1 cellular context compared by ENCODE assay signal in genomic region chr11:68010058-68011041, GRCh38.
A peak's percentile ranks its signal among the peaks of the same experiment; 100 is the strongest.
TF ChIP-seq lines count a peak whose summit lies in the region.

A gene with protein sequence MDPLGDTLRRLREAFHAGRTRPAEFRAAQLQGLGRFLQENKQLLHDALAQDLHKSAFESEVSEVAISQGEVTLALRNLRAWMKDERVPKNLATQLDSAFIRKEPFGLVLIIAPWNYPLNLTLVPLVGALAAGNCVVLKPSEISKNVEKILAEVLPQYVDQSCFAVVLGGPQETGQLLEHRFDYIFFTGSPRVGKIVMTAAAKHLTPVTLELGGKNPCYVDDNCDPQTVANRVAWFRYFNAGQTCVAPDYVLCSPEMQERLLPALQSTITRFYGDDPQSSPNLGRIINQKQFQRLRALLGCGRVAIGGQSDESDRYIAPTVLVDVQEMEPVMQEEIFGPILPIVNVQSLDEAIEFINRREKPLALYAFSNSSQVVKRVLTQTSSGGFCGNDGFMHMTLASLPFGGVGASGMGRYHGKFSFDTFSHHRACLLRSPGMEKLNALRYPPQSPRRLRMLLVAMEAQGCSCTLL (plus strand): TSS chr11:68010327. CDS start chr11:68015298, 4,971 bp downstream.

TF ChIP-seq in HepG2, 621 proteins besides CTCF, POLR2A, EP300 and RAD21 (continued from another document and continues in another):
- TF ChIP-seq ZNF280D (CRISPR knock-in tag; IDR thresholded peaks at IDR 0.05) (no peak), RFXANK (CRISPR knock-in tag; IDR thresholded peaks at IDR 0.05) (no peak), ADNP (CRISPR knock-in tag; IDR thresholded peaks at IDR 0.05) (no peak), ZBTB38 (CRISPR knock-in tag; IDR thresholded peaks at IDR 0.05) (no peak), KDM1A (CRISPR knock-in tag; IDR thresholded peaks at IDR 0.05) (no peak), KLF12 (CRISPR knock-in tag; IDR thresholded peaks at IDR 0.05; ENCODE audit: borderline replicate concordance) (peak; percentile 45; the same call in 1 of the 2 replicates), CENPT (CRISPR knock-in tag; IDR thresholded peaks at IDR 0.05; ENCODE audit: low read depth) (no peak), HOXA9 (CRISPR knock-in tag; IDR thresholded peaks at IDR 0.05; ENCODE audit: borderline replicate concordance) (no peak), ZNF777 (CRISPR knock-in tag; IDR thresholded peaks at IDR 0.05) (0 out of 2 replicates have a peak, but pooled peaks have one; percentile 40), ZNF446 (CRISPR knock-in tag; IDR thresholded peaks at IDR 0.05) (no peak), KLF16 (CRISPR knock-in tag; IDR thresholded peaks at IDR 0.05) (no peak), ZNF460 (CRISPR knock-in tag; IDR thresholded peaks at IDR 0.05; ENCODE audit: borderline replicate concordance) (no peak), ZNF253 (CRISPR knock-in tag; IDR thresholded peaks at IDR 0.05; ENCODE audit: borderline replicate concordance) (no peak), RBM22 (optimal IDR thresholded peaks at IDR 0.05; ENCODE audit: low read length) (no peak), SMC3 (IDR thresholded peaks at IDR 0.05; ENCODE audit: low read length) (no peak), ELF3 (CRISPR knock-in tag; IDR thresholded peaks at IDR 0.05) (no peak; the same call in 1 of the 2 replicates), ZMAT3 (CRISPR knock-in tag; conservative IDR thresholded peaks at IDR 0.05) (no peak), ATM (IDR thresholded peaks at IDR 0.05; ENCODE audit: borderline replicate concordance) (no peak), ZKSCAN1 (IDR thresholded peaks at IDR 0.05; ENCODE audit: low read length) (no peak), ZNF430 (CRISPR knock-in tag; IDR thresholded peaks at IDR 0.05) (no peak), NPAS2 (CRISPR knock-in tag; IDR thresholded peaks at IDR 0.05; ENCODE audit: borderline replicate concordance) (no peak), ZGPAT (CRISPR knock-in tag; IDR thresholded peaks at IDR 0.05) (peak; percentile 45), PAWR (CRISPR knock-in tag; IDR thresholded peaks at IDR 0.05; ENCODE audit: borderline replicate concordance) (no peak), ZNF576 (CRISPR knock-in tag; IDR thresholded peaks at IDR 0.05) (no peak), MAF1 (CRISPR knock-in tag; IDR thresholded peaks at IDR 0.05; ENCODE audit: borderline replicate concordance) (no peak; the same call in 1 of the 2 replicates), REXO4 (CRISPR knock-in tag; IDR thresholded peaks at IDR 0.05; ENCODE audit: borderline replicate concordance) (no peak), RXRA (CRISPR knock-in tag; IDR thresholded peaks at IDR 0.05) (peak; percentile 63), ZNF781 (CRISPR knock-in tag; IDR thresholded peaks at IDR 0.05; ENCODE audit: borderline replicate concordance, not compliant biosample characterization) (peak; percentile 50), KDM3A (CRISPR knock-in tag; IDR thresholded peaks at IDR 0.05; ENCODE audit: low read depth) (peak; percentile 52; the same call in 1 of the 2 replicates), ZBTB25 (CRISPR knock-in tag; IDR thresholded peaks at IDR 0.05) (peak; percentile 32; the same call in 1 of the 2 replicates), ZBTB20 (CRISPR knock-in tag; IDR thresholded peaks at IDR 0.05; ENCODE audit: borderline replicate concordance, low read depth) (peak; percentile 74; the same call in 1 of the 2 replicates), ATF2 (CRISPR knock-in tag; IDR thresholded peaks at IDR 0.05) (no peak), ZNF776 (CRISPR knock-in tag; IDR thresholded peaks at IDR 0.05) (no peak), ZNF720 (CRISPR knock-in tag; IDR thresholded peaks at IDR 0.05) (no peak), ZBTB42 (CRISPR knock-in tag; IDR thresholded peaks at IDR 0.05) (no peak)
- TF ChIP-seq, protein P1, sequence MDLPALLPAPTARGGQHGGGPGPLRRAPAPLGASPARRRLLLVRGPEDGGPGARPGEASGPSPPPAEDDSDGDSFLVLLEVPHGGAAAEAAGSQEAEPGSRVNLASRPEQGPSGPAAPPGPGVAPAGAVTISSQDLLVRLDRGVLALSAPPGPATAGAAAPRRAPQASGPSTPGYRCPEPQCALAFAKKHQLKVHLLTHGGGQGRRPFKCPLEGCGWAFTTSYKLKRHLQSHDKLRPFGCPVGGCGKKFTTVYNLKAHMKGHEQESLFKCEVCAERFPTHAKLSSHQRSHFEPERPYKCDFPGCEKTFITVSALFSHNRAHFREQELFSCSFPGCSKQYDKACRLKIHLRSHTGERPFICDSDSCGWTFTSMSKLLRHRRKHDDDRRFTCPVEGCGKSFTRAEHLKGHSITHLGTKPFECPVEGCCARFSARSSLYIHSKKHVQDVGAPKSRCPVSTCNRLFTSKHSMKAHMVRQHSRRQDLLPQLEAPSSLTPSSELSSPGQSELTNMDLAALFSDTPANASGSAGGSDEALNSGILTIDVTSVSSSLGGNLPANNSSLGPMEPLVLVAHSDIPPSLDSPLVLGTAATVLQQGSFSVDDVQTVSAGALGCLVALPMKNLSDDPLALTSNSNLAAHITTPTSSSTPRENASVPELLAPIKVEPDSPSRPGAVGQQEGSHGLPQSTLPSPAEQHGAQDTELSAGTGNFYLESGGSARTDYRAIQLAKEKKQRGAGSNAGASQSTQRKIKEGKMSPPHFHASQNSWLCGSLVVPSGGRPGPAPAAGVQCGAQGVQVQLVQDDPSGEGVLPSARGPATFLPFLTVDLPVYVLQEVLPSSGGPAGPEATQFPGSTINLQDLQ (CRISPR knock-in tag; IDR thresholded peaks at IDR 0.05) = 0 out of 2 replicates have a peak, but pooled peaks have one; percentile 51
- TF ChIP-seq, protein P2, sequence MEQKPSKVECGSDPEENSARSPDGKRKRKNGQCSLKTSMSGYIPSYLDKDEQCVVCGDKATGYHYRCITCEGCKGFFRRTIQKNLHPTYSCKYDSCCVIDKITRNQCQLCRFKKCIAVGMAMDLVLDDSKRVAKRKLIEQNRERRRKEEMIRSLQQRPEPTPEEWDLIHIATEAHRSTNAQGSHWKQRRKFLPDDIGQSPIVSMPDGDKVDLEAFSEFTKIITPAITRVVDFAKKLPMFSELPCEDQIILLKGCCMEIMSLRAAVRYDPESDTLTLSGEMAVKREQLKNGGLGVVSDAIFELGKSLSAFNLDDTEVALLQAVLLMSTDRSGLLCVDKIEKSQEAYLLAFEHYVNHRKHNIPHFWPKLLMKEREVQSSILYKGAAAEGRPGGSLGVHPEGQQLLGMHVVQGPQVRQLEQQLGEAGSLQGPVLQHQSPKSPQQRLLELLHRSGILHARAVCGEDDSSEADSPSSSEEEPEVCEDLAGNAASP (CRISPR knock-in tag; IDR thresholded peaks at IDR 0.05; ENCODE audit: borderline replicate concordance) = peak; percentile 58; the same call in 1 of the 2 replicates
- TF ChIP-seq, protein P3, sequence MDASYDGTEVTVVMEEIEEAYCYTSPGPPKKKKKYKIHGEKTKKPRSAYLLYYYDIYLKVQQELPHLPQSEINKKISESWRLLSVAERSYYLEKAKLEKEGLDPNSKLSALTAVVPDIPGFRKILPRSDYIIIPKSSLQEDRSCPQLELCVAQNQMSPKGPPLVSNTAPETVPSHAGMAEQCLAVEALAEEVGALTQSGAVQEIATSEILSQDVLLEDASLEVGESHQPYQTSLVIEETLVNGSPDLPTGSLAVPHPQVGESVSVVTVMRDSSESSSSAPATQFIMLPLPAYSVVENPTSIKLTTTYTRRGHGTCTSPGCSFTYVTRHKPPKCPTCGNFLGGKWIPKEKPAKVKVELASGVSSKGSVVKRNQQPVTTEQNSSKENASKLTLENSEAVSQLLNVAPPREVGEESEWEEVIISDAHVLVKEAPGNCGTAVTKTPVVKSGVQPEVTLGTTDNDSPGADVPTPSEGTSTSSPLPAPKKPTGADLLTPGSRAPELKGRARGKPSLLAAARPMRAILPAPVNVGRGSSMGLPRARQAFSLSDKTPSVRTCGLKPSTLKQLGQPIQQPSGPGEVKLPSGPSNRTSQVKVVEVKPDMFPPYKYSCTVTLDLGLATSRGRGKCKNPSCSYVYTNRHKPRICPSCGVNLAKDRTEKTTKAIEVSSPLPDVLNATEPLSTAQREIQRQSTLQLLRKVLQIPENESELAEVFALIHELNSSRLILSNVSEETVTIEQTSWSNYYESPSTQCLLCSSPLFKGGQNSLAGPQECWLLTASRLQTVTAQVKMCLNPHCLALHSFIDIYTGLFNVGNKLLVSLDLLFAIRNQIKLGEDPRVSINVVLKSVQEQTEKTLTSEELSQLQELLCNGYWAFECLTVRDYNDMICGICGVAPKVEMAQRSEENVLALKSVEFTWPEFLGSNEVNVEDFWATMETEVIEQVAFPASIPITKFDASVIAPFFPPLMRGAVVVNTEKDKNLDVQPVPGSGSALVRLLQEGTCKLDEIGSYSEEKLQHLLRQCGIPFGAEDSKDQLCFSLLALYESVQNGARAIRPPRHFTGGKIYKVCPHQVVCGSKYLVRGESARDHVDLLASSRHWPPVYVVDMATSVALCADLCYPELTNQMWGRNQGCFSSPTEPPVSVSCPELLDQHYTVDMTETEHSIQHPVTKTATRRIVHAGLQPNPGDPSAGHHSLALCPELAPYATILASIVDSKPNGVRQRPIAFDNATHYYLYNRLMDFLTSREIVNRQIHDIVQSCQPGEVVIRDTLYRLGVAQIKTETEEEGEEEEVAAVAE (CRISPR knock-in tag; IDR thresholded peaks at IDR 0.05; ENCODE audit: borderline replicate concordance) = no peak
- TF ChIP-seq, protein P4, sequence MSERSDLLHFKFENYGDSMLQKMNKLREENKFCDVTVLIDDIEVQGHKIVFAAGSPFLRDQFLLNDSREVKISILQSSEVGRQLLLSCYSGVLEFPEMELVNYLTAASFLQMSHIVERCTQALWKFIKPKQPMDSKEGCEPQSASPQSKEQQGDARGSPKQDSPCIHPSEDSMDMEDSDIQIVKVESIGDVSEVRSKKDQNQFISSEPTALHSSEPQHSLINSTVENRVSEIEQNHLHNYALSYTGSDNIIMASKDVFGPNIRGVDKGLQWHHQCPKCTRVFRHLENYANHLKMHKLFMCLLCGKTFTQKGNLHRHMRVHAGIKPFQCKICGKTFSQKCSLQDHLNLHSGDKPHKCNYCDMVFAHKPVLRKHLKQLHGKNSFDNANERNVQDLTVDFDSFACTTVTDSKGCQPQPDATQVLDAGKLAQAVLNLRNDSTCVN (CRISPR knock-in tag; IDR thresholded peaks at IDR 0.05; ENCODE audit: borderline replicate concordance) = no peak; the same call in 1 of the 2 replicates
- TF ChIP-seq, protein P5, sequence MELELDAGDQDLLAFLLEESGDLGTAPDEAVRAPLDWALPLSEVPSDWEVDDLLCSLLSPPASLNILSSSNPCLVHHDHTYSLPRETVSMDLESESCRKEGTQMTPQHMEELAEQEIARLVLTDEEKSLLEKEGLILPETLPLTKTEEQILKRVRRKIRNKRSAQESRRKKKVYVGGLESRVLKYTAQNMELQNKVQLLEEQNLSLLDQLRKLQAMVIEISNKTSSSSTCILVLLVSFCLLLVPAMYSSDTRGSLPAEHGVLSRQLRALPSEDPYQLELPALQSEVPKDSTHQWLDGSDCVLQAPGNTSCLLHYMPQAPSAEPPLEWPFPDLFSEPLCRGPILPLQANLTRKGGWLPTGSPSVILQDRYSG (CRISPR knock-in tag; IDR thresholded peaks at IDR 0.05) = no peak
